In the genomic region with DNA sequence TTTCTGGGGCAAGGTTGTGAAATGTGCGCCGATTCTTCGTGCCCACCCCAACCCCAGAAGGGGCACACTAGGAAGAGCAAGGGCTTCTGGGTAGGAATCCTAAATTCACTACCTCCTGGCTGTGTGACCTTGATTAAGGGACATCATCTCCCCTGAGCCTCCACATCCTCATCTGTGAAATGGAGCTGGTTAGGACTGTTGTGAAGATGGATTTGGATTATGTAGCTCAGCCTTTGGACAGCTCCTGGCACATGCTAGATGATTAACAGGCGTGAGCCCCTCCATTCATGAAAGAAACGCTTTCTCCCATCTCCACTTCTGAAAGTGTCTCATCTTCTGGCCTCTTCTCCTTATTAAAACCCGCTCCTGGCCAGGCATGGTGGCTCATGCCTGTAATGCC, we compare ENCODE assay signal across 21 cellular contexts.
"Had no signal": no experiment of that assay in that cellular context is flagged by ENCODE, and none has a peak within 500 bp of the region (broad histone marks: within the 10 kb centered on the region; RNA-seq: fewer than 3 reads in every experiment).

No MANE protein-coding gene starts in this region.

- H3K4me1 Mint-ChIP-seq: endodermal cell had no signal

- H3K27me3 ChIP-seq: vagina had no signal

- H3K36me3 ChIP-seq: heart right ventricle, vagina had no signal

- H3K27ac Mint-ChIP-seq: endodermal cell; naive thymus-derived CD4-positive, alpha-beta T cell; nephron progenitor cell; type B pancreatic cell had no signal

- H3K4me1 ChIP-seq: parathyroid adenoma had no signal

- H3K27ac ChIP-seq: coronary artery, heart right ventricle, parathyroid adenoma, vagina had no signal

- H3K4me3 ChIP-seq: coronary artery, heart right ventricle, vagina had no signal

- DNase-seq: effector CD4-positive, alpha-beta T cell; endodermal cell; erythroblast; heart right ventricle; hypothalamus; kidney glomerular epithelial cell; mammary epithelial cell; naive thymus-derived CD4-positive, alpha-beta T cell; nephron progenitor cell; small intestine; stimulated activated CD4-positive, alpha-beta T cell treated with anti-CD3 and anti-CD28 coated beads, Interleukin-12 subunit alpha, Interleukin-12 subunit beta, amount 100 ng/mL, for 4 hours; stimulated activated CD4-positive, alpha-beta T cell treated with anti-CD3 and anti-CD28 coated beads, Interleukin-2, amount 100 ng/mL, for 48 hours; stimulated activated naive CD4-positive, alpha-beta T cell treated with Interleukin-2 at 50 U/mL for 16 hours had no signal

- H3K4me3 Mint-ChIP-seq: endodermal cell; naive thymus-derived CD4-positive, alpha-beta T cell; nephron progenitor cell; type B pancreatic cell had no signal

- H2AFZ ChIP-seq: parathyroid adenoma had no signal

- H3K9me3 Mint-ChIP-seq: naive thymus-derived CD4-positive, alpha-beta T cell; nephron progenitor cell had no signal

- H3K79me2 ChIP-seq: parathyroid adenoma had no signal

- H3K9ac ChIP-seq: parathyroid adenoma had no signal

- FAIRE-seq: endothelial cell of umbilical vein, frontal cortex, islet of Langerhans, small intestine had no signal

- H3K9me3 ChIP-seq: heart right ventricle, vagina had no signal

- H3K36me3 Mint-ChIP-seq: naive thymus-derived CD4-positive, alpha-beta T cell; type B pancreatic cell had no signal

- ATAC-seq: heart right ventricle; left lobe of liver; naive thymus-derived CD4-positive, alpha-beta T cell had no signal
